ENCODE assay signal across 19 cellular contexts in genomic region chr21:44732263-44732662, GRCh38. TPM values are rescaled to one million over a fixed set of nuclear protein-coding genes. Genes with fewer than 3 reads are reported as not detected.
DNase-seq lines count a peak whose midpoint lies in the region; ATAC-seq and TF ChIP-seq lines count a peak whose summit lies in the region.
"Had no signal": no experiment of that assay in that cellular context is flagged by ENCODE, and none has a peak within 500 bp of the region (broad histone marks: within the 10 kb centered on the region; RNA-seq: fewer than 3 reads in every experiment).

No MANE protein-coding gene starts in this region.

- H3K27ac ChIP-seq in SK-N-MC, result 0 out of 2 replicates have a peak overlapping the region, but pooled peaks have one; percentile 21
- no peak overlapping the region for H3K27ac ChIP-seq in suprapubic skin
- H3K27ac ChIP-seq: 22Rv1 had no signal

- 90% methylated on average over 10 of the region's 10 CpGs for WGBS in suprapubic skin

- no peak for ATAC-seq in HG02623 (IDR thresholded peaks at IDR 0.05; ENCODE audit: unreplicated experiment)
- ATAC-seq: GM12878 had no signal

- H3K4me3 ChIP-seq in SK-N-MC, result no peak overlapping the region
- no peak overlapping the region for H3K4me3 ChIP-seq in suprapubic skin
- H3K4me3 ChIP-seq: GM12878 had no signal

- no peaks in the 10 kb centered on the region for H3K4me1 ChIP-seq in suprapubic skin

- H3K9me3 ChIP-seq in SK-N-MC (ENCODE audit: low read depth, low read length) (no peaks in the 10 kb centered on the region), suprapubic skin (no peaks in the 10 kb centered on the region)

- peak; percentile 50 for DNase-seq in activated effector memory CD4-positive, alpha-beta T cell treated with anti-CD3 and anti-CD28 coated beads, Interleukin-2, amount 50 U/mL, for 16 hours
- DNase-seq in activated effector memory CD4-positive, alpha-beta T cell treated with Interleukin-2 at 50 U/mL for 16 hours, result no peak
- DNase-seq in SK-N-MC (ENCODE audit: low read depth, low spot score) (no peak), mesenteric fat pad (ENCODE audit: low spot score) (peak; percentile 59), suprapubic skin (ENCODE audit: low spot score in 2 of 2) (peak; percentile 28 to 53), 8988T (no peak), pons (ENCODE audit: low spot score) (no peak)
- DNase-seq: AML-193; C1 segment of cervical spinal cord; Calu3; CD4-positive, alpha-beta T cell; DMS79; IMR-90 had no signal

- TF ChIP-seq CTCF in suprapubic skin (IDR thresholded peaks at IDR 0.05), result no peak

- TF ChIP-seq EP300 in suprapubic skin (IDR thresholded peaks at IDR 0.05), result no peak

- no peak for TF ChIP-seq POLR2A in suprapubic skin (IDR thresholded peaks at IDR 0.05)

- H3K36me3 ChIP-seq in SK-N-MC (ENCODE audit: insufficient read depth, low read length) (peaks cover 65% of the 10 kb centered on the region), suprapubic skin (no peaks in the 10 kb centered on the region)

- H3K27me3 ChIP-seq in suprapubic skin, result peaks cover 34% of the 10 kb centered on the region

- no peak overlapping the region for H3K9ac ChIP-seq in SK-N-MC (ENCODE audit: insufficient read length)

RNA-seq across cellular contexts. Expression of gene TSPEAR, which starts 20.9 kb away (rescaled TPM):
- total RNA-seq in mesenteric fat pad, result not detected
- total RNA-seq in suprapubic skin, result under 1 TPM in 3 of 4 donors, not detected in 1; 0.21 to 0.59 (median 0.32) TPM
- total RNA-seq: Calu3; CD4-positive, alpha-beta T cell; G401; GM12878; HT-29; IMR-90 had no signal

RNA-seq across cellular contexts. Expression of gene KRTAP10-12, which starts 35.3 kb away (rescaled TPM):
- total RNA-seq in mesenteric fat pad, result not detected
- 1 to 10 TPM in 2 of 4 donors, not detected in 2; 1.3 to 2.9 TPM for total RNA-seq in suprapubic skin
- total RNA-seq: Calu3; CD4-positive, alpha-beta T cell; G401; GM12878; H4; HT-29; IMR-90 had no signal

RNA-seq across cellular contexts. Expression of gene KRTAP12-1, which starts 50.3 kb away (rescaled TPM):
- total RNA-seq in mesenteric fat pad (not detected), suprapubic skin (10 to 100 TPM in 1 of 4 donors, 1 to 10 TPM in 1, not detected in 2; 6.0 to 32.1 TPM)
- total RNA-seq: Calu3; CD4-positive, alpha-beta T cell; G401; GM12878; H4; HT-29; IMR-90 had no signal

Comparison
In these comparisons a context has a peak if more than half of its experiments do, and no peak if none do; other contexts are left out.
1. DNase-seq: peak in activated effector memory CD4-positive, alpha-beta T cell treated with anti-CD3 and anti-CD28 coated beads, Interleukin-2, amount 50 U/mL, for 16 hours (single experiment), mesenteric fat pad (single experiment) and suprapubic skin (2 of 2); none in activated effector memory CD4-positive, alpha-beta T cell treated with Interleukin-2 at 50 U/mL for 16 hours (single experiment), SK-N-MC (single experiment), 8988T (single experiment) and pons (single experiment).